13 cellular contexts compared by ENCODE assay signal in genomic region chr14:69281450-69282169, GRCh38. TPM values are rescaled to one million over a fixed set of nuclear protein-coding genes. Genes with fewer than 3 reads are reported as not detected.
A peak's percentile ranks its signal among the peaks of the same experiment; 100 is the strongest.
DNase-seq lines count a peak whose midpoint lies in the region; ATAC-seq and TF ChIP-seq lines count a peak whose summit lies in the region.
"Had no signal": no experiment of that assay in that cellular context is flagged by ENCODE, and none has a peak within 500 bp of the region (broad histone marks: within the 10 kb centered on the region; RNA-seq: fewer than 3 reads in every experiment).

No MANE protein-coding gene starts in this region.

- H3F3A ChIP-seq in smooth muscle cell (ENCODE audit: low read depth), result no peaks in the 10 kb centered on the region

- H3K14ac ChIP-seq in neuronal stem cell (ENCODE audit: low read length), result no peak overlapping the region

- H3K18ac ChIP-seq in neuronal stem cell (ENCODE audit: low read length), result no peak overlapping the region

- H3K27me3 ChIP-seq in neuronal stem cell (ENCODE audit: control insufficient read depth in 3 of 3, insufficient read depth in 3 of 3, low read depth in 1 of 3, low read length in 3 of 3) (no peaks in the 10 kb centered on the region), smooth muscle cell (ENCODE audit: low read depth) (no peaks in the 10 kb centered on the region), SJCRH30 (no peaks in the 10 kb centered on the region)
- H3K27me3 ChIP-seq: pancreas had no signal

- no peak overlapping the region for H2BK12ac ChIP-seq in neuronal stem cell (ENCODE audit: low read length)

- no peak for TF ChIP-seq RAD21 in Ishikawa (IDR thresholded peaks at IDR 0.05; ENCODE audit: low read depth)

- no peak overlapping the region for H2AK5ac ChIP-seq in neuronal stem cell (ENCODE audit: low read depth, low read length)

- H3K4me2 ChIP-seq in neuronal stem cell (ENCODE audit: insufficient read depth, low read length, poor library complexity, severe bottlenecking) (no peak overlapping the region), smooth muscle cell (no peak overlapping the region)

- no peak for ATAC-seq in HG02678 (IDR thresholded peaks at IDR 0.05; ENCODE audit: unreplicated experiment)
- ATAC-seq: activated CD8-positive, alpha-beta T cell treated with anti-CD3 and anti-CD28 coated beads, Interleukin-2, amount 10 ng/mL, durations not matched to agents 7 days and 5 days; pancreas had no signal

- WGBS in neuronal stem cell (ENCODE audit: extremely low coverage in 2 of 2, insufficient read length in 2 of 2, insufficient replicate concordance in 1 of 2), 2 donors, result no CpG with 5 or more reads among the region's 10 CpGs
- 86% methylated on average over 10 of the region's 10 CpGs for WGBS in smooth muscle cell (ENCODE audit: low lambda C conversion rate)

- H2BK5ac ChIP-seq in neuronal stem cell (ENCODE audit: low read length), result no peak overlapping the region

- no peak overlapping the region for H2BK15ac ChIP-seq in neuronal stem cell (ENCODE audit: low read length)

- no peak overlapping the region for H2BK120ac ChIP-seq in neuronal stem cell (ENCODE audit: low read depth, low read length)

- peak; percentile 5 for DNase-seq in SIG-M5 treated with dmso at 0.1 percent for 504 hours (lab: John Stamatoyannopoulos, UW; ENCODE audit: unreplicated experiment)
- DNase-seq in SIG-M5 (lab: John Stamatoyannopoulos, UW), result no peak
- DNase-seq in SHP77 (lab: John Stamatoyannopoulos, UW), result peak; percentile 53 to 74
- no peak for DNase-seq in neuronal stem cell (ENCODE audit: low spot score)
- DNase-seq in smooth muscle cell (lab: John Stamatoyannopoulos, UW; ENCODE audit: unreplicated experiment), result no peak
- no peak for DNase-seq in SJCRH30
- DNase-seq: activated CD8-positive, alpha-beta T cell treated with anti-CD3 and anti-CD28 coated beads, Interleukin-2, amount 10 ng/mL, durations not matched to agents 7 days and 5 days; NCI-H69; pancreas; stimulated activated naive CD4-positive, alpha-beta T cell treated with Interleukin-2 at 50 U/mL for 16 hours had no signal

- peaks cover 0 to 4% of the 10 kb centered on the region in 2 donors for H3K4me1 ChIP-seq in neuronal stem cell (ENCODE audit: control insufficient read depth in 2 of 2, insufficient read depth in 1 of 2, low read depth in 1 of 2, low read length in 2 of 2)
- H3K4me1 ChIP-seq in smooth muscle cell (ENCODE audit: low read depth), result no peaks in the 10 kb centered on the region
- no peaks in the 10 kb centered on the region for H3K4me1 ChIP-seq in SJCRH30
- H3K4me1 ChIP-seq: pancreas had no signal

- no peak overlapping the region for H3K27ac ChIP-seq in neuronal stem cell (replicated peaks; ENCODE audit: low read length)
- no peak overlapping the region for H3K27ac ChIP-seq in smooth muscle cell (ENCODE audit: low read depth)
- no peak overlapping the region for H3K27ac ChIP-seq in SJCRH30
- H3K27ac ChIP-seq: pancreas had no signal

- H3K4me3 ChIP-seq in neuronal stem cell (ENCODE audit: low read length in 2 of 2), result no peak overlapping the region
- no peak overlapping the region for H3K4me3 ChIP-seq in smooth muscle cell
- no peak overlapping the region for H3K4me3 ChIP-seq in SJCRH30
- H3K4me3 ChIP-seq: pancreas had no signal

- H2AFZ ChIP-seq in neuronal stem cell (ENCODE audit: low read length) (peak overlapping the region; percentile 57), smooth muscle cell (ENCODE audit: low read depth) (no peak overlapping the region)

- no peak overlapping the region for H3K4ac ChIP-seq in neuronal stem cell (ENCODE audit: low read length)

- no peak overlapping the region for H3K9ac ChIP-seq in neuronal stem cell (ENCODE audit: low read depth, low read length, poor library complexity)
- no peak overlapping the region for H3K9ac ChIP-seq in smooth muscle cell (ENCODE audit: low read depth)

- no peaks in the 10 kb centered on the region for H3K79me1 ChIP-seq in neuronal stem cell (ENCODE audit: low read depth, low read length)

- TF ChIP-seq EP300 in Ishikawa (IDR thresholded peaks at IDR 0.05; ENCODE audit: borderline replicate concordance), result no peak

- H4K8ac ChIP-seq in neuronal stem cell (ENCODE audit: low read depth, low read length), result no peak overlapping the region

- TF ChIP-seq CTCF in smooth muscle cell (IDR thresholded peaks at IDR 0.05; ENCODE audit: borderline replicate concordance, insufficient read depth, poor library complexity, severe bottlenecking), result no peak

- no peak overlapping the region for H3K23ac ChIP-seq in neuronal stem cell (ENCODE audit: low read depth, low read length, poor library complexity)

- H3K79me2 ChIP-seq in smooth muscle cell (ENCODE audit: low read depth), result no peaks in the 10 kb centered on the region

- H4K20me1 ChIP-seq in smooth muscle cell (ENCODE audit: low read depth), result no peaks in the 10 kb centered on the region

- no peak overlapping the region for H4K91ac ChIP-seq in neuronal stem cell (ENCODE audit: low read depth, low read length, poor library complexity)

- H3K36me3 ChIP-seq in neuronal stem cell (replicated peaks in 1 of 2; ENCODE audit: control insufficient read depth in 2 of 2, insufficient read depth in 2 of 2, low read length in 2 of 2), result peaks cover 0 to 3% of the 10 kb centered on the region in 2 donors
- no peaks in the 10 kb centered on the region for H3K36me3 ChIP-seq in smooth muscle cell (ENCODE audit: low read depth)
- H3K36me3 ChIP-seq in SJCRH30, result no peaks in the 10 kb centered on the region
- H3K36me3 ChIP-seq: pancreas had no signal

- peaks cover 0 to 2% of the 10 kb centered on the region in 2 donors for H3K9me3 ChIP-seq in neuronal stem cell (replicated peaks in 1 of 2; ENCODE audit: control insufficient read depth in 2 of 2, insufficient read depth in 1 of 2, low read depth in 1 of 2, low read length in 2 of 2)
- no peaks in the 10 kb centered on the region for H3K9me3 ChIP-seq in smooth muscle cell (replicated peaks; ENCODE audit: low read depth)
- H3K9me3 ChIP-seq in SJCRH30 (replicated peaks), result no peaks in the 10 kb centered on the region
- H3K9me3 ChIP-seq: pancreas had no signal

TF ChIP-seq in Ishikawa, 13 proteins besides CTCF, POLR2A, EP300 and RAD21:
- TF ChIP-seq REST (IDR thresholded peaks at IDR 0.05; ENCODE audit: low read depth) (no peak), EGR1 (IDR thresholded peaks at IDR 0.05) (no peak), USF1 (IDR thresholded peaks at IDR 0.05) (peak; percentile 56)
TF ChIP-seq in Ishikawa: peak in this region for 1.

RNA-seq across cellular contexts. Expression of gene GALNT16, which starts 21.7 kb away (rescaled TPM):
- 17.1 TPM for polyA plus RNA-seq in neuronal stem cell (2013, experiment 1 of 2)
- polyA plus RNA-seq in neuronal stem cell (2013, experiment 2 of 2), result 17.4 TPM
- 0.04 and 4.7 TPM in 2 replicates for total RNA-seq in smooth muscle cell
- 0.54 and 0.58 TPM in 2 replicates for polyA plus RNA-seq in smooth muscle cell
- total RNA-seq in SJCRH30 (2014; rRNA removed; shearing (Covaris generic)), result 6.8 and 8.6 TPM in 2 replicates
- total RNA-seq: activated CD8-positive, alpha-beta T cell treated with anti-CD3 and anti-CD28 coated beads, Interleukin-2, amount 10 ng/mL, durations not matched to agents 7 days and 5 days; T-helper 2 cell treated with Interferon-gamma antibody and Interleukin-4, amounts not matched to agents 100 ng/mL and 5 ng/mL, for 36 hours had no signal

Comparison
In these comparisons a context has a peak if more than half of its experiments do, and no peak if none do; other contexts are left out.
1. DNase-seq: peak in SIG-M5 treated with dmso at 0.1 percent for 504 hours (single experiment) and SHP77 (2 of 2); none in SIG-M5 (single experiment), neuronal stem cell (single experiment), smooth muscle cell (single experiment) and SJCRH30 (0 of 2).